ENCODE assay signal across 9 cellular contexts in the genomic region with DNA sequence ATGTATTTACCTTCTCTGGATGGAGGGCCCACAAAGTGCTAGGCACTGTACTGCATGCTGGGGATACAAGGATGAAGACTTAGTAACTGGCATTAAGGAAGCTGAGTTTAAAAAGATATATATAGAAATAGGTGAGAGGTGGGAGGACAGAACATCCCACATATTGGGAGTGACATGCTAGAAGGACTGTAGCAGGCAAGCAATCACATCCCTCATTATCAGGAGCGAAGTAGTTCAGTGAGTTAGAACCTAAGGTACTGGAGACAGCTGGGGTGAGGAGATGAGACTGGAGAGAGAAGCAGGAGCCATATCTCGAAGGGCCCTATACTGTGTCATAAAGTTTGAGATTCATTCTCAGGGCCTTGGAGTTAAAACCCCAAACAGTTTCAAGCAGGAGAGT. TPM values are rescaled to one million over a fixed set of nuclear protein-coding genes. Genes with fewer than 3 reads are reported as not detected.
"Had no signal": no experiment of that assay in that cellular context is flagged by ENCODE, and none has a peak within 500 bp of the region (broad histone marks: within the 10 kb centered on the region; RNA-seq: fewer than 3 reads in every experiment).

No MANE protein-coding gene starts in this region.

- H3K4me3 Mint-ChIP-seq: IgD-negative memory B cell had no signal

- FAIRE-seq: HepG2, HTR-8/SVneo, K562 had no signal

- H3K4me1 Mint-ChIP-seq: IgD-negative memory B cell had no signal

- ATAC-seq: HepG2, K562 had no signal

- H3K4me3 ChIP-seq: K562 had no signal

- H3K36me3 Mint-ChIP-seq: IgD-negative memory B cell had no signal

- H3K27ac ChIP-seq: HL-60 had no signal

- H3K27ac Mint-ChIP-seq: IgD-negative memory B cell had no signal

- DNase-seq: IMR-90, KBM-7 had no signal

RNA-seq across cellular contexts. Expression of a gene that starts 10.9 kb away (rescaled TPM):
- polyA plus RNA-seq: HepG2 had no signal

RNA-seq across cellular contexts. Expression of a gene that starts 51.9 kb away (rescaled TPM):
- total RNA-seq: HepG2, HT-29, HT1080, IMR-90, K562 had no signal
- polyA plus RNA-seq: HepG2, IgD-negative memory B cell, IMR-90, K562 had no signal
